In genomic region chr4:77715414-77716290, GRCh38 we compare ENCODE assay signal across 19 cellular contexts.
DNase-seq lines count a peak whose midpoint lies in the region; ATAC-seq and TF ChIP-seq lines count a peak whose summit lies in the region.
"Had no signal": no experiment of that assay in that cellular context is flagged by ENCODE, and none has a peak within 500 bp of the region (broad histone marks: within the 10 kb centered on the region; RNA-seq: fewer than 3 reads in every experiment).

No MANE protein-coding gene starts in this region.

- no peaks in the 10 kb centered on the region for H3K9me3 Mint-ChIP-seq in activated T-cell treated with anti-CD3 and anti-CD28 coated beads, Interleukin-2, amount 50 U/mL, for 72 hours
- no peaks in the 10 kb centered on the region for H3K9me3 Mint-ChIP-seq in activated T-cell treated with anti-CD3 and anti-CD28 coated beads, Interleukin-2, amount 50 U/mL, for 4 hours
- no peaks in the 10 kb centered on the region for H3K9me3 Mint-ChIP-seq in activated CD8-positive, alpha-beta T cell treated with anti-CD3 and anti-CD28 coated beads for 36 hours
- H3K9me3 Mint-ChIP-seq in central memory CD8-positive, alpha-beta T cell = no peaks in the 10 kb centered on the region
- H3K9me3 Mint-ChIP-seq in stimulated activated naive CD8-positive, alpha-beta T cell treated with anti-CD3 and anti-CD28 coated beads, Interleukin-15, amount 100 ng/mL, for 72 hours = peaks cover 0 to 4% of the 10 kb centered on the region in 2 donors
- H3K9me3 Mint-ChIP-seq in nephron progenitor cell = no peaks in the 10 kb centered on the region

- peaks cover 3 to 22% of the 10 kb centered on the region in 2 donors for H3K36me3 Mint-ChIP-seq in activated T-cell treated with anti-CD3 and anti-CD28 coated beads, Interleukin-2, amount 50 U/mL, for 72 hours (ENCODE audit: insufficient read depth in 2 of 2)
- peaks cover 19% of the 10 kb centered on the region for H3K36me3 Mint-ChIP-seq in activated T-cell treated with anti-CD3 and anti-CD28 coated beads, Interleukin-2, amount 50 U/mL, for 4 hours (ENCODE audit: insufficient read depth)
- H3K36me3 Mint-ChIP-seq in activated CD8-positive, alpha-beta T cell treated with anti-CD3 and anti-CD28 coated beads for 36 hours (ENCODE audit: low read depth) = peaks cover 52% of the 10 kb centered on the region
- peaks cover 35% of the 10 kb centered on the region for H3K36me3 Mint-ChIP-seq in central memory CD8-positive, alpha-beta T cell (ENCODE audit: insufficient read depth)
- H3K36me3 Mint-ChIP-seq in nephron progenitor cell (ENCODE audit: low read depth) = peaks cover 11% of the 10 kb centered on the region

- POLR2A ChIA-PET in activated CD8-positive, alpha-beta T cell treated with anti-CD3 and anti-CD28 coated beads for 36 hours (lab: Charles Lee) = interaction anchor here (0.8 kb wide), 2 partner anchors 147 kb away, joined by 3 read pairs; partner anchors contain the start of gene MRPL1

- DNase-seq in activated T-cell treated with anti-CD3 and anti-CD28 coated beads, Interleukin-2, amount 50 U/mL, for 72 hours = no peak
- DNase-seq in activated T-cell treated with anti-CD3 and anti-CD28 coated beads, Interleukin-2, amount 50 U/mL, for 4 hours = no peak
- no peak for DNase-seq in activated CD8-positive, alpha-beta T cell treated with anti-CD3 and anti-CD28 coated beads for 36 hours
- DNase-seq in central memory CD8-positive, alpha-beta T cell (ENCODE audit: low spot score in 2 of 2) = no peak
- DNase-seq in stimulated activated naive CD8-positive, alpha-beta T cell treated with anti-CD3 and anti-CD28 coated beads, Interleukin-15, amount 100 ng/mL, for 72 hours = no peak
- DNase-seq in stimulated activated CD4-positive, alpha-beta T cell treated with anti-CD3 and anti-CD28 coated beads, Interleukin-12 subunit alpha, Interleukin-12 subunit beta, amount 100 ng/mL, for 4 hours = no peak
- DNase-seq in nephron progenitor cell = no peak
- DNase-seq: activated CD8-positive, alpha-beta memory T cell treated with anti-CD3 and anti-CD28 coated beads, Interleukin-2, amount 50 U/mL, for 48 hours; activated gamma-delta T cell treated with Interleukin-2 at 50 U/mL for 16 hours; DMS53; GOT3; Karpas-422; left ventricle myocardium superior; NCI-H1436 treated with DMSO at 0.1 percent for 48 hours; NCI-H2107; NCI-H446; NCI-H82 had no signal

- ATAC-seq in activated T-cell treated with anti-CD3 and anti-CD28 coated beads, Interleukin-2, amount 50 U/mL, for 72 hours (replicated peaks in 1 of 2) = peak; percentile 50 to 55
- no peak for ATAC-seq in activated T-cell treated with anti-CD3 and anti-CD28 coated beads, Interleukin-2, amount 50 U/mL, for 4 hours
- ATAC-seq in activated CD8-positive, alpha-beta T cell treated with anti-CD3 and anti-CD28 coated beads for 36 hours = peak; percentile 75
- no peak for ATAC-seq in central memory CD8-positive, alpha-beta T cell (replicated peaks; ENCODE audit: extremely low read depth, poor library complexity, severe bottlenecking)
- ATAC-seq in stimulated activated naive CD8-positive, alpha-beta T cell treated with anti-CD3 and anti-CD28 coated beads, Interleukin-15, amount 100 ng/mL, for 72 hours = peak; percentile 87
- ATAC-seq: HepG2, left ventricle myocardium superior had no signal

- peaks cover 32% of the 10 kb centered on the region for H3K4me1 Mint-ChIP-seq in activated T-cell treated with anti-CD3 and anti-CD28 coated beads, Interleukin-2, amount 50 U/mL, for 72 hours (ENCODE audit: low read depth)
- peaks cover 18% of the 10 kb centered on the region for H3K4me1 Mint-ChIP-seq in activated T-cell treated with anti-CD3 and anti-CD28 coated beads, Interleukin-2, amount 50 U/mL, for 4 hours (ENCODE audit: low read depth)
- H3K4me1 Mint-ChIP-seq in activated CD8-positive, alpha-beta T cell treated with anti-CD3 and anti-CD28 coated beads for 36 hours (ENCODE audit: low read depth) = peaks cover 45% of the 10 kb centered on the region
- H3K4me1 Mint-ChIP-seq in central memory CD8-positive, alpha-beta T cell = peaks cover 7% of the 10 kb centered on the region
- peaks cover 60% of the 10 kb centered on the region for H3K4me1 Mint-ChIP-seq in stimulated activated naive CD8-positive, alpha-beta T cell treated with anti-CD3 and anti-CD28 coated beads, Interleukin-15, amount 100 ng/mL, for 72 hours
- H3K4me1 Mint-ChIP-seq in nephron progenitor cell = peaks cover 12% of the 10 kb centered on the region

- CTCF ChIA-PET in activated CD8-positive, alpha-beta T cell treated with anti-CD3 and anti-CD28 coated beads for 36 hours (lab: Charles Lee) = interaction anchor here (1.1 to 2.3 kb wide), 3 partner anchors 10 to 250 kb away, joined by 3 to 10 read pairs (median 4); no protein-coding TSS in a partner anchor

- intact Hi-C loops in activated CD8-positive, alpha-beta T cell treated with anti-CD3 and anti-CD28 coated beads for 36 hours (cut with micrococcal nuclease) = loop anchor here (5.0 kb wide), 1 partner anchor 107 kb away; no protein-coding TSS in a partner anchor

- peak overlapping the region; percentile 16 for H3K27ac Mint-ChIP-seq in activated T-cell treated with anti-CD3 and anti-CD28 coated beads, Interleukin-2, amount 50 U/mL, for 72 hours
- H3K27ac Mint-ChIP-seq in activated CD8-positive, alpha-beta T cell treated with anti-CD3 and anti-CD28 coated beads for 36 hours = peak overlapping the region; percentile 84
- H3K27ac Mint-ChIP-seq in central memory CD8-positive, alpha-beta T cell (ENCODE audit: low read depth) = peak overlapping the region; percentile 32
- H3K27ac Mint-ChIP-seq in stimulated activated naive CD8-positive, alpha-beta T cell treated with anti-CD3 and anti-CD28 coated beads, Interleukin-15, amount 100 ng/mL, for 72 hours = peak overlapping the region; percentile 30 to 94
- no peak overlapping the region for H3K27ac Mint-ChIP-seq in nephron progenitor cell
- H3K27ac Mint-ChIP-seq: B cell had no signal

- no peaks in the 10 kb centered on the region for H3K27me3 Mint-ChIP-seq in activated T-cell treated with anti-CD3 and anti-CD28 coated beads, Interleukin-2, amount 50 U/mL, for 72 hours (ENCODE audit: low read depth)
- H3K27me3 Mint-ChIP-seq in activated T-cell treated with anti-CD3 and anti-CD28 coated beads, Interleukin-2, amount 50 U/mL, for 4 hours (ENCODE audit: low read depth) = no peaks in the 10 kb centered on the region
- no peaks in the 10 kb centered on the region for H3K27me3 Mint-ChIP-seq in activated CD8-positive, alpha-beta T cell treated with anti-CD3 and anti-CD28 coated beads for 36 hours
- H3K27me3 Mint-ChIP-seq in central memory CD8-positive, alpha-beta T cell = no peaks in the 10 kb centered on the region
- H3K27me3 Mint-ChIP-seq in stimulated activated naive CD8-positive, alpha-beta T cell treated with anti-CD3 and anti-CD28 coated beads, Interleukin-15, amount 100 ng/mL, for 72 hours = no peaks in the 10 kb centered on the region
- H3K27me3 Mint-ChIP-seq in nephron progenitor cell (ENCODE audit: low read depth, poor library complexity) = no peaks in the 10 kb centered on the region
- H3K27me3 Mint-ChIP-seq: B cell had no signal

- peak overlapping the region in 1 of 2 donors; percentile 4 for H3K4me3 Mint-ChIP-seq in activated T-cell treated with anti-CD3 and anti-CD28 coated beads, Interleukin-2, amount 50 U/mL, for 72 hours
- no peak overlapping the region for H3K4me3 Mint-ChIP-seq in activated T-cell treated with anti-CD3 and anti-CD28 coated beads, Interleukin-2, amount 50 U/mL, for 4 hours
- peak overlapping the region; percentile 20 for H3K4me3 Mint-ChIP-seq in activated CD8-positive, alpha-beta T cell treated with anti-CD3 and anti-CD28 coated beads for 36 hours
- no peak overlapping the region for H3K4me3 Mint-ChIP-seq in central memory CD8-positive, alpha-beta T cell
- H3K4me3 Mint-ChIP-seq in stimulated activated naive CD8-positive, alpha-beta T cell treated with anti-CD3 and anti-CD28 coated beads, Interleukin-15, amount 100 ng/mL, for 72 hours = peak overlapping the region; percentile 46 to 61
- no peak overlapping the region for H3K4me3 Mint-ChIP-seq in nephron progenitor cell
- H3K4me3 Mint-ChIP-seq: B cell had no signal

- no peak for TF ChIP-seq CTCF in activated CD8-positive, alpha-beta T cell treated with anti-CD3 and anti-CD28 coated beads for 36 hours (IDR thresholded peaks at IDR 0.05)
- TF ChIP-seq CTCF in nephron progenitor cell (IDR thresholded peaks at IDR 0.05) = no peak

Comparison
In these comparisons a context has a peak if more than half of its experiments do, and no peak if none do; other contexts are left out.
1. ATAC-seq: peak in activated T-cell treated with anti-CD3 and anti-CD28 coated beads, Interleukin-2, amount 50 U/mL, for 72 hours (2 of 2), activated CD8-positive, alpha-beta T cell treated with anti-CD3 and anti-CD28 coated beads for 36 hours (single experiment) and stimulated activated naive CD8-positive, alpha-beta T cell treated with anti-CD3 and anti-CD28 coated beads, Interleukin-15, amount 100 ng/mL, for 72 hours (single experiment); none in activated T-cell treated with anti-CD3 and anti-CD28 coated beads, Interleukin-2, amount 50 U/mL, for 4 hours (0 of 2) and central memory CD8-positive, alpha-beta T cell (single experiment).
2. H3K4me3 Mint-ChIP-seq: peak in activated CD8-positive, alpha-beta T cell treated with anti-CD3 and anti-CD28 coated beads for 36 hours (single experiment) and stimulated activated naive CD8-positive, alpha-beta T cell treated with anti-CD3 and anti-CD28 coated beads, Interleukin-15, amount 100 ng/mL, for 72 hours (2 of 2); none in activated T-cell treated with anti-CD3 and anti-CD28 coated beads, Interleukin-2, amount 50 U/mL, for 4 hours (single experiment), central memory CD8-positive, alpha-beta T cell (single experiment) and nephron progenitor cell (single experiment).